Comparison of ENCODE assay signal across 8 cellular contexts in the genomic region with DNA sequence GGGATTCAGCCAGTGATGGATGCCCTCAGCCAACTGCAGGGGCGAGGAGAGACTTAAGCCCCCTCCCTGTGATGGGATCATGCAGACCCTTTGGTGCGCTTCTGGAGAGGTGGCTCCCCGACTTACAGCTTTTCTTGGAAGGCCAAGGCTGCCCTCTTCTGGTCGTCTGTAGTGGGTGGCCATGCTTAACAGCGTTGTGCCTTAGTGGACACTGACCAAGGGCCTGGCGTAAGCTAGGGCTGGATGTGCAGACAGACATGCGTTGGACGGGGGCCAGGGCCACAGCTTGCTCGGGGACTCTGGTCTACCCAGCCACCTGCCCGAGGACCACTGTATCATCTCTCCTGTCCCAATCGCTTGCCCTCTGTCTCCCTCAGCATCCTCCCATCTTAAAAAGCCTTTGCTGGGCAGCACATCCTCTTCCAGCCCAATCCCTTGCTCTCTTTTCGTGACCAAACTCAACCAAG. TPM values are rescaled to one million over a fixed set of nuclear protein-coding genes. Genes with fewer than 3 reads are reported as not detected.
DNase-seq lines count a peak whose midpoint lies in the region; ATAC-seq, FAIRE-seq and TF ChIP-seq lines count a peak whose summit lies in the region.

No MANE protein-coding gene starts in this region.

- WGBS in pancreas, 2 donors = 30 to 41% methylated on average over 12 of the region's 12 CpGs

- no peak overlapping the region for H3K9ac ChIP-seq in OCI-LY1 (ENCODE audit: low read length)

- H3K4me1 ChIP-seq in CD4-positive, CD25-positive, alpha-beta regulatory T cell (ENCODE audit: control insufficient read depth, insufficient read depth, low read length, poor library complexity, severe bottlenecking) = peaks cover 8% of the 10 kb centered on the region
- H3K4me1 ChIP-seq in OCI-LY1 (ENCODE audit: insufficient read depth, low read length, severe bottlenecking) = peaks cover 4% of the 10 kb centered on the region
- H3K4me1 ChIP-seq in cardiac muscle cell (ENCODE audit: low read depth) = no peaks in the 10 kb centered on the region
- peaks cover 0 to 4% (median 3%) of the 10 kb centered on the region in 3 donors for H3K4me1 ChIP-seq in pancreas

- H4K20me1 ChIP-seq in OCI-LY1 (ENCODE audit: insufficient read depth, low read length) = no peaks in the 10 kb centered on the region

- H3K27me3 Mint-ChIP-seq in CD4-positive, CD25-positive, alpha-beta regulatory T cell = peaks cover 19% of the 10 kb centered on the region

- no peak overlapping the region for H2AFZ ChIP-seq in OCI-LY1 (ENCODE audit: low read length)

- no peaks in the 10 kb centered on the region for H3K36me3 ChIP-seq in CD4-positive, CD25-positive, alpha-beta regulatory T cell (ENCODE audit: control insufficient read depth, insufficient read depth, low read length)
- H3K36me3 ChIP-seq in OCI-LY1 (ENCODE audit: insufficient read depth, low read length) (no peaks in the 10 kb centered on the region), cardiac muscle cell (no peaks in the 10 kb centered on the region), pancreas (no peaks in the 10 kb centered on the region)

- H3K4me3 Mint-ChIP-seq in CD4-positive, CD25-positive, alpha-beta regulatory T cell = peak overlapping the region in 1 of 4 donors; percentile 39

- no peaks in the 10 kb centered on the region for H3K9me2 ChIP-seq in OCI-LY1 (ENCODE audit: low read depth, low read length)

- H3K27ac ChIP-seq in CD4-positive, CD25-positive, alpha-beta regulatory T cell (ENCODE audit: insufficient read depth, low read length, poor library complexity, severe bottlenecking) = no peak overlapping the region
- H3K27ac ChIP-seq in OCI-LY1 (ENCODE audit: low read depth, low read length, poor library complexity, severe bottlenecking) (no peak overlapping the region), cardiac muscle cell (no peak overlapping the region), pancreas (no peak overlapping the region)

- TF ChIP-seq CTCF in OCI-LY1 (IDR thresholded peaks at IDR 0.05; ENCODE audit: low read length) (peak; percentile 73), cardiac muscle cell (IDR thresholded peaks at IDR 0.05; ENCODE audit: low read depth, low read length) (peak; percentile 86), pancreas (IDR thresholded peaks at IDR 0.05) (peak in 3 of 4 donors; percentile 42 to 54 (median 52))

- H3K36me3 Mint-ChIP-seq in CD4-positive, CD25-positive, alpha-beta regulatory T cell = no peaks in the 10 kb centered on the region

- no peaks in the 10 kb centered on the region for H3K79me2 ChIP-seq in OCI-LY1 (ENCODE audit: insufficient read depth, low read length)

- no peaks in the 10 kb centered on the region for H3F3A ChIP-seq in OCI-LY1 (ENCODE audit: insufficient read depth, low read length)

- peaks cover 4 to 24% (median 14%) of the 10 kb centered on the region in 4 donors for H3K4me1 Mint-ChIP-seq in CD4-positive, CD25-positive, alpha-beta regulatory T cell

- no peak for FAIRE-seq in pancreas (lab: Jason Lieb, UNC)

- H3K27ac Mint-ChIP-seq in CD4-positive, CD25-positive, alpha-beta regulatory T cell = no peak overlapping the region

- peaks cover 2% of the 10 kb centered on the region for H3K27me3 ChIP-seq in CD4-positive, CD25-positive, alpha-beta regulatory T cell (ENCODE audit: control insufficient read depth, insufficient read depth, low read length)
- no peaks in the 10 kb centered on the region; the same call in 1 of the 2 replicates for H3K27me3 ChIP-seq in OCI-LY1 (ENCODE audit: insufficient read depth, low read length)
- H3K27me3 ChIP-seq in cardiac muscle cell = peaks cover 35% of the 10 kb centered on the region
- H3K27me3 ChIP-seq in pancreas = no peaks in the 10 kb centered on the region

- H3K9me3 ChIP-seq in CD4-positive, CD25-positive, alpha-beta regulatory T cell (ENCODE audit: control insufficient read depth in 2 of 2, low read length in 2 of 2) = no peaks in the 10 kb centered on the region
- H3K9me3 ChIP-seq in OCI-LY1 (ENCODE audit: low read length) (no peaks in the 10 kb centered on the region), cardiac muscle cell (ENCODE audit: low read depth) (no peaks in the 10 kb centered on the region), pancreas (no peaks in the 10 kb centered on the region)

- H3K9me3 Mint-ChIP-seq in CD4-positive, CD25-positive, alpha-beta regulatory T cell = peaks cover 0 to 3% (median 0%) of the 10 kb centered on the region in 7 donors

- no peak overlapping the region for H3K4me3 ChIP-seq in CD4-positive, CD25-positive, alpha-beta regulatory T cell (ENCODE audit: low read depth, low read length)
- H3K4me3 ChIP-seq in OCI-LY1 (ENCODE audit: low read depth, low read length, poor library complexity, severe bottlenecking) (no peak overlapping the region), cardiac muscle cell (no peak overlapping the region), pancreas (no peak overlapping the region)

- no peak overlapping the region for H3K4me2 ChIP-seq in OCI-LY1 (ENCODE audit: low read length)

- ATAC-seq in CD4-positive, CD25-positive, alpha-beta regulatory T cell (ENCODE audit: low read depth in 2 of 2) = peak; percentile 43 to 50
- ATAC-seq in pancreas (peak in 3 of 4 donors; percentile 79 to 86 (median 85)), GM21825 (IDR thresholded peaks at IDR 0.05; ENCODE audit: unreplicated experiment) (no peak)

- intact Hi-C loops in pancreas (cut with DNase I) = no loop called here

- DNase-seq in CD4-positive, CD25-positive, alpha-beta regulatory T cell = peak; percentile 8 to 54 (median 19)
- DNase-seq in HT1080 (ENCODE audit: low read depth) (peak; percentile 64), amniotic epithelial cell (ENCODE audit: low read depth) (peak; percentile 76), cardiac muscle cell (ENCODE audit: low read depth in 1 of 2, low spot score in 1 of 2) (peak; percentile 88), pancreas (peak; percentile 40 to 79 (median 68)), GF-D8 (lab: John Stamatoyannopoulos, UW) (no peak)

RNA-seq across cellular contexts. Expression of a gene that starts 5.5 kb away (rescaled TPM):
- 1.5 TPM for total RNA-seq in CD4-positive, CD25-positive, alpha-beta regulatory T cell
- polyA plus RNA-seq in CD4-positive, CD25-positive, alpha-beta regulatory T cell = 1 to 10 TPM in 2 of 4 donors, under 1 TPM in 1, not detected in 1; 0.69 to 1.9 (median 1.2) TPM
- 2.3 and 5.5 TPM in 2 replicates for total RNA-seq in HT1080 (2014; rRNA removed; shearing (Covaris generic))
- polyA plus RNA-seq in HT1080 (2015; cell fraction: cytosol; rRNA removed) = 4.5 and 5.1 TPM in 2 replicates
- polyA plus RNA-seq in HT1080 (2015; cell fraction: nucleus; rRNA removed) = 10.2 and 17.3 TPM in 2 replicates
- total RNA-seq in cardiac muscle cell (7.7 and 9.7 TPM in 2 replicates), pancreas (1 to 10 TPM; 1.2 to 3.8 (median 2.1) TPM)
- polyA plus RNA-seq in cardiac muscle cell (13.4 and 18.6 TPM in 2 replicates), pancreas (1 to 10 TPM; 2.4 to 5.0 TPM)

RNA-seq across cellular contexts. Expression of a gene that starts 49.7 kb away (rescaled TPM):
- total RNA-seq in CD4-positive, CD25-positive, alpha-beta regulatory T cell = 55.3 TPM
- 100 to 1,000 TPM; 111 to 122 (median 115) TPM for polyA plus RNA-seq in CD4-positive, CD25-positive, alpha-beta regulatory T cell
- total RNA-seq in HT1080 (2014; rRNA removed; shearing (Covaris generic)) = 168 and 183 TPM in 2 replicates
- 177 and 187 TPM in 2 replicates for polyA plus RNA-seq in HT1080 (2015; cell fraction: cytosol; rRNA removed)
- polyA plus RNA-seq in HT1080 (2015; cell fraction: nucleus; rRNA removed) = 168 and 191 TPM in 2 replicates
- total RNA-seq in cardiac muscle cell (201 and 263 TPM in 2 replicates), pancreas (10 to 100 TPM; 42.6 to 78.7 (median 61.4) TPM)
- polyA plus RNA-seq in cardiac muscle cell (264 and 281 TPM in 2 replicates), pancreas (10 to 100 TPM; 40.5 to 64.4 TPM)
